ENCODE assay signal across 12 cellular contexts in genomic region chr13:76164290-76164689, GRCh38.
"Had no signal": no experiment of that assay in that cellular context is flagged by ENCODE, and none has a peak within 500 bp of the region (broad histone marks: within the 10 kb centered on the region; RNA-seq: fewer than 3 reads in every experiment).

No MANE protein-coding gene starts in this region.

- H3K27me3 ChIP-seq: adrenal gland, foreskin keratinocyte, heart left ventricle had no signal

- H3K27ac ChIP-seq: adrenal gland, foreskin keratinocyte, heart left ventricle had no signal

- H3K9me3 ChIP-seq: adrenal gland, thoracic aorta had no signal

- DNase-seq: activated naive CD4-positive, alpha-beta T cell treated with anti-CD3 and anti-CD28 coated beads, Interleukin-2, amount 50 U/mL, for 16 hours; activated T-cell treated with anti-CD3 and anti-CD28 coated beads, Interleukin-2, amount 50 U/mL, for 1 hour; adrenal gland; effector memory CD8-positive, alpha-beta T cell; heart left ventricle; nephron progenitor cell; stimulated activated CD4-positive, alpha-beta T cell treated with anti-CD3 and anti-CD28 coated beads, Interleukin-2, amount 100 ng/mL, for 48 hours; stimulated activated CD8-positive, alpha-beta memory T cell treated with anti-CD3 and anti-CD28 coated beads, Interleukin-4, amount 100 ng/mL, for 48 hours; stimulated activated naive CD8-positive, alpha-beta T cell treated with anti-CD3 and anti-CD28 coated beads, Interleukin-15, Interleukin-2, amounts not matched to agents 100 U/mL and 50 U/mL, for 24 hours had no signal

- ATAC-seq: effector memory CD8-positive, alpha-beta T cell; foreskin keratinocyte; sciatic nerve; stimulated activated naive CD8-positive, alpha-beta T cell treated with anti-CD3 and anti-CD28 coated beads, Interleukin-15, Interleukin-2, amounts not matched to agents 100 U/mL and 50 U/mL, for 24 hours had no signal

- H3K4me1 ChIP-seq: adrenal gland, foreskin keratinocyte had no signal

- H3K36me3 ChIP-seq: adrenal gland, heart left ventricle, thoracic aorta had no signal

- H3K4me3 ChIP-seq: adrenal gland, heart left ventricle, thoracic aorta had no signal
